In the genomic region with DNA sequence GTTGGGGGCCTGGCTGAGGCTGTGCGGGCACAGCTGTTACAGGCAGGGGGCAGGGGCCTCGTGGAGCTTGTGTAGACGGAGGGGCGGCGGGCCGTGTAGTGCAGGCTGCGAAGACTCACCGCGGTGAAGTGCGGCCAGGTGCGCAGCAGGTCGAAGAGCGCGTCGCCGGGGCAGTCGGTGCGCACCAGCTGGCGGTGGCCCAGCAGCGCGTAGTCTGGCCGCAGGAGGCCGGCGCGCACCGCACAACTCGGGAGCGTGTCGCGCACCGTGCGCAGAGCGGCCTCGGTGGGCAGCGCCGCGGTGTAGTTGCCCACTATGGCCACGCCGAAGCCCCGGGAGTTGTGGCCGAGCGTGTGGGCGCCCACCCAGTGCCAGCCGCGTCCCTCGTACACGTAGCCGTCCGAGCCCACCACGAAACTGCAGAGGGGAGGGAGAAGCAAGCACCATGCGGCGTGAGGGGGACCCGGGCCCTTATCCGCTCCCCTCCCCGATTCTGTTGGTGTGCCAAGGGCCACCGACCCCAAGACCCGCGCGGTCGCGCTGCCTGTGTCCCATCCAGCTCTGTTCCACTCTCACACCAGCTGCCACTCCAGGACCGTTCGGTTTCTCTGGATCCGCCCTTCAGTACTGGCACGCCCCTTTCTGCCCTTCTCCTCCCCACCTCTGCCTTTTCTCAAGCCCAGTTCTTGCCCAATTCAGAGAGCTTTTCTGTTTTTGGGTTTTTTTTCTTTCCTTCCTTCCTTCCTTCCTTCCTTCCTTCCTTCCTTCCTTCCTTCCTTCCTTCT, we compare ENCODE assay signal across 9 cellular contexts. TPM values are rescaled to one million over a fixed set of nuclear protein-coding genes. Genes with fewer than 3 reads are reported as not detected.
DNase-seq lines count a peak whose midpoint lies in the region; ATAC-seq and TF ChIP-seq lines count a peak whose summit lies in the region.
"Had no signal": no experiment of that assay in that cellular context is flagged by ENCODE, and none has a peak within 500 bp of the region (broad histone marks: within the 10 kb centered on the region; RNA-seq: fewer than 3 reads in every experiment).

No MANE protein-coding gene starts in this region.

- ATAC-seq in upper lobe of right lung: peak; percentile 72

- H3K36me3 ChIP-seq in upper lobe of right lung: no peaks in the 10 kb centered on the region

- no peak for TF ChIP-seq CTCF in upper lobe of right lung (IDR thresholded peaks at IDR 0.05)

- intact Hi-C loops in upper lobe of right lung (cut with DNase I): no loop called here

- peaks cover 6% of the 10 kb centered on the region for H3K4me1 ChIP-seq in upper lobe of right lung

- DNase-seq in activated gamma-delta T cell treated with Interleukin-2 at 50 U/mL for 16 hours: peak; percentile 38
- DNase-seq in activated gamma-delta T cell (lab: John Stamatoyannopoulos, UW): no peak
- DNase-seq in activated naive CD4-positive, alpha-beta T cell treated with anti-CD3 and anti-CD28 coated beads, Interleukin-2, amount 50 U/mL, for 16 hours: peak; percentile 41
- DNase-seq in iPS-NIHi11 (ENCODE audit: low spot score): peak; percentile 55
- DNase-seq in upper lobe of right lung: peak; percentile 63
- no peak for DNase-seq in anterior cingulate cortex (lab: John Stamatoyannopoulos, UW)
- no peak for DNase-seq in NCI-H69 (lab: John Stamatoyannopoulos, UW)
- DNase-seq in COR-L47 (lab: John Stamatoyannopoulos, UW): no peak

- H3K27ac ChIP-seq in upper lobe of right lung: no peak overlapping the region

- H3K4me3 ChIP-seq in upper lobe of right lung: peak overlapping the region; percentile 42

- peaks cover 22% of the 10 kb centered on the region for H3K27me3 ChIP-seq in upper lobe of right lung

- H3K9me3 ChIP-seq in upper lobe of right lung: no peaks in the 10 kb centered on the region

RNA-seq across cellular contexts. Expression of gene RASAL3, which starts 5.4 kb away (rescaled TPM):
- total RNA-seq in upper lobe of right lung: 19.1 TPM
- total RNA-seq: G401 had no signal

RNA-seq across cellular contexts. Expression of gene PGLYRP2, which starts 9.6 kb away (rescaled TPM):
- total RNA-seq in upper lobe of right lung: not detected
- total RNA-seq: G401 had no signal

RNA-seq across cellular contexts. Expression of gene WIZ, which starts 19.9 kb away (rescaled TPM):
- 30.9 TPM for total RNA-seq in upper lobe of right lung

RNA-seq across cellular contexts. Expression of gene CYP4F22, which starts 38.6 kb away (rescaled TPM):
- not detected for total RNA-seq in upper lobe of right lung

RNA-seq across cellular contexts. Expression of gene AKAP8L, which starts 50.9 kb away (rescaled TPM):
- 95.5 TPM for total RNA-seq in upper lobe of right lung

Comparison
In these comparisons a context has a peak if more than half of its experiments do, and no peak if none do; other contexts are left out.
1. DNase-seq: peak in activated gamma-delta T cell treated with Interleukin-2 at 50 U/mL for 16 hours (single experiment), activated naive CD4-positive, alpha-beta T cell treated with anti-CD3 and anti-CD28 coated beads, Interleukin-2, amount 50 U/mL, for 16 hours (single experiment), iPS-NIHi11 (single experiment) and upper lobe of right lung (single experiment); none in activated gamma-delta T cell (single experiment), anterior cingulate cortex (0 of 58), NCI-H69 (single experiment) and COR-L47 (single experiment).